ENCODE assay signal across 8 cellular contexts in the genomic region with DNA sequence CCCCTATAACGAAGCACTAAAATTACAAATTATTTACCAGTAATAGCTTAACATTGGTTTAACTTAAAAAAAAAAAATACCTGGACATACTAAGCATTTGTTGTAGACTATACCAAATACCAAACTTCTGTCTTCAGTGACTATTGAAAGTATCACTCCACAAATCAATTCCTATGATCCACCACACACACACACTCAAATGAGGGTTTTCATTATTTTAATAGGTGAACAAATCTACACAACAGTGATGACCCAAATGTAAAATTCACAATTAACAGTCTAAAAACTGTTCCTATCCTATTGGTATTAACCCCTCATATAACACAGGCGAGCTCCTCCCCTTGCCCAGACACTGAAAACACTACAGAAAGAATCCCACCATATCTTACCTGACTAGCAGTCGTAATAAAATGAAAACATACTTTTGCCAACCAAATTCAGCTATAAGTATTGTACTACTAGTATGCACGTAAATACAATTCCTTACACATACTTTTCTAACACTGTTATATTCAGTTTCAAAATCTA.
DNase-seq lines count a peak whose midpoint lies in the region; ATAC-seq and TF ChIP-seq lines count a peak whose summit lies in the region.

No MANE protein-coding gene starts in this region.

- no peaks in the 10 kb centered on the region for H3K36me3 ChIP-seq in GM06990 (ENCODE audit: control insufficient read depth, insufficient read depth, low read length)
- H3K36me3 ChIP-seq in duodenal mucosa (ENCODE audit: control insufficient read depth in 1 of 2, insufficient read depth in 2 of 2, low read length in 2 of 2), result peaks cover 0 to 3% of the 10 kb centered on the region in 2 donors
- peaks cover 5% of the 10 kb centered on the region for H3K36me3 ChIP-seq in neuron (ENCODE audit: insufficient read depth, low read length)

- ATAC-seq in GM21529 (IDR thresholded peaks at IDR 0.05; ENCODE audit: unreplicated experiment) (no peak), GM18498 (IDR thresholded peaks at IDR 0.05; ENCODE audit: unreplicated experiment) (no peak)

- H3K27me3 ChIP-seq in GM06990 (replicated peaks; ENCODE audit: control insufficient read depth, insufficient read depth, low read length) (no peaks in the 10 kb centered on the region), duodenal mucosa (ENCODE audit: control insufficient read depth in 1 of 2, insufficient read depth in 2 of 2, low read length in 2 of 2) (no peaks in the 10 kb centered on the region), neuron (ENCODE audit: insufficient read depth, low read length) (no peaks in the 10 kb centered on the region)

- H2AFZ ChIP-seq in neuron (ENCODE audit: low read depth, low read length), result no peak overlapping the region

- peak overlapping the region; percentile 61 to 76 for H3K9ac ChIP-seq in duodenal mucosa (ENCODE audit: low read depth in 1 of 2, low read length in 2 of 2)

- no peak for TF ChIP-seq POLR2A in NB4 (IDR thresholded peaks at IDR 0.05; ENCODE audit: extremely low read depth, insufficient read length)

- peak overlapping the region; percentile 99 for H3K27ac ChIP-seq in duodenal mucosa (ENCODE audit: low read depth, low read length)

- H3K4me3 ChIP-seq in GM06990 (replicated peaks; ENCODE audit: low read depth, low read length), result peak overlapping the region; percentile 67
- peak overlapping the region; percentile 98 for H3K4me3 ChIP-seq in NB4 (ENCODE audit: low read depth, low read length)
- peak overlapping the region; percentile 75 to 77 for H3K4me3 ChIP-seq in duodenal mucosa (ENCODE audit: low read depth in 1 of 2, low read length in 2 of 2)
- peak overlapping the region; percentile 77 for H3K4me3 ChIP-seq in neuron (ENCODE audit: low read length)

- DNase-seq in GM06990 (ENCODE audit: extremely low read depth, insufficient read length), result no peak
- peak; percentile 39 for DNase-seq in NB4 (ENCODE audit: low read depth)
- no peak for DNase-seq in NCI-H226
- no peak for DNase-seq in SW 1271 (lab: John Stamatoyannopoulos, UW)

- H3K4me1 ChIP-seq in duodenal mucosa (ENCODE audit: control insufficient read depth in 1 of 2, insufficient read depth in 2 of 2, low read length in 2 of 2) (peaks cover 26 to 42% of the 10 kb centered on the region in 2 donors), neuron (ENCODE audit: insufficient read depth, low read length) (peaks cover 16% of the 10 kb centered on the region)

- TF ChIP-seq CTCF in GM06990 (IDR thresholded peaks at IDR 0.05; ENCODE audit: insufficient read depth, low read length, poor library complexity, severe bottlenecking) (no peak), NB4 (IDR thresholded peaks at IDR 0.05; ENCODE audit: low read depth, low read length) (no peak)

- no peaks in the 10 kb centered on the region for H3K9me3 ChIP-seq in duodenal mucosa (ENCODE audit: control insufficient read depth in 1 of 2, low read length in 2 of 2)
- peaks cover 5% of the 10 kb centered on the region for H3K9me3 ChIP-seq in neuron (ENCODE audit: low read length)
